ENCODE assay signal across 8 cellular contexts in genomic region chr10:104232613-104233102, GRCh38. TPM values are rescaled to one million over a fixed set of nuclear protein-coding genes. Genes with fewer than 3 reads are reported as not detected.
A peak's percentile ranks its signal among the peaks of the same experiment; 100 is the strongest.
DNase-seq lines count a peak whose midpoint lies in the region; ATAC-seq, FAIRE-seq and TF ChIP-seq lines count a peak whose summit lies in the region.

No MANE protein-coding gene starts in this region.

- TF ChIP-seq RAD21 in HepG2 (CRISPR knock-in tag; IDR thresholded peaks at IDR 0.05), result no peak

- no peak overlapping the region for H3K27ac ChIP-seq in BLaER1 treated with 17β-estradiol and CSF1 and Interleukin-3, amounts not matched to agents 10 nM and 100 nM
- peak overlapping the region in 1 of 5 donors; percentile 46 for H3K27ac ChIP-seq in adrenal gland
- peak overlapping the region; percentile 82 for H3K27ac ChIP-seq in HepG2 (ENCODE audit: extremely low read length, insufficient read depth, low read length)
- H3K27ac ChIP-seq in transverse colon, result peak overlapping the region in 2 of 4 donors; percentile 30 to 67

- peak overlapping the region; percentile 90 for H2AFZ ChIP-seq in HepG2 (ENCODE audit: low read length)

- DNase-seq in adrenal gland, result peak in 2 of 7 donors; percentile 28 to 35
- peak; percentile 33 for DNase-seq in HepG2 (ENCODE audit: low spot score)
- no peak for DNase-seq in transverse colon
- DNase-seq in HK-2 (ENCODE audit: unreplicated experiment), result no peak
- no peak for DNase-seq in occipital lobe (lab: John Stamatoyannopoulos, UW)

- TF ChIP-seq CTCF in adrenal gland (IDR thresholded peaks at IDR 0.05), result no peak
- TF ChIP-seq CTCF in HepG2 (CRISPR knock-in tag; IDR thresholded peaks at IDR 0.05), result no peak
- TF ChIP-seq CTCF in transverse colon (IDR thresholded peaks at IDR 0.05), result no peak

- in situ Hi-C loops in HepG2 (cut with HindIII; ENCODE audit: extremely low pct_ligation_motif_present, low pct_unique_long_range_greater_than_20kb), result no loop called here
- in situ Hi-C loops in transverse colon (cut with MboI; ENCODE audit: low pct_ligation_motif_present in 1 of 4, low pct_unique_long_range_greater_than_20kb in 1 of 4, low sequenced_read_pairs in 3 of 4), result no loop called here

- peak overlapping the region; percentile 62 to 81 (median 68) for H3K4me3 ChIP-seq in BLaER1 treated with 17β-estradiol and CSF1 and Interleukin-3, amounts not matched to agents 10 nM and 100 nM
- peak overlapping the region; percentile 27 to 86 (median 56) for H3K4me3 ChIP-seq in adrenal gland
- H3K4me3 ChIP-seq in HepG2 (replicated peaks in 1 of 3; ENCODE audit: insufficient read depth in 1 of 3, low read depth in 2 of 3, low read length in 3 of 3), result peak overlapping the region; percentile 79 to 93 (median 86)
- peak overlapping the region; percentile 37 to 88 (median 84) for H3K4me3 ChIP-seq in transverse colon

- POLR2A ChIA-PET in HepG2 (lab: Yijun Ruan, JAX), result interaction anchor here (1.0 to 3.7 kb wide), 7 partner anchors 9 to 111 kb away, joined by 3 to 59 read pairs (median 6); partner anchors contain the start of genes GSTO1, ITPRIP and SFR1

- intact Hi-C loops in adrenal gland (cut with DNase I), result no loop called here
- intact Hi-C loops in HepG2 (cut with micrococcal nuclease; ENCODE audit: unreplicated experiment), result loop anchor here (1.0 kb wide), 2 partner anchors 11 to 21 kb away; no protein-coding TSS in a partner anchor
- intact Hi-C loops in transverse colon (cut with DNase I; ENCODE audit: low total_unique reads), result no loop called here

- H3K4me1 ChIP-seq in BLaER1 treated with 17β-estradiol and CSF1 and Interleukin-3, amounts not matched to agents 10 nM and 100 nM, result peaks cover 0 to 9% (median 0%) of the 10 kb centered on the region in 10 experiments; a peak in 5 of 20 replicates
- H3K4me1 ChIP-seq in adrenal gland (replicated peaks in 1 of 2) (no peaks in the 10 kb centered on the region), HepG2 (ENCODE audit: insufficient read depth, low read length) (peaks cover 21% of the 10 kb centered on the region), transverse colon (peaks cover 3 to 14% (median 8%) of the 10 kb centered on the region in 4 donors)

- TF ChIP-seq POLR2A in adrenal gland (IDR thresholded peaks at IDR 0.05) (no peak), HepG2 (IDR thresholded peaks at IDR 0.05; ENCODE audit: insufficient read depth in 1 of 2, low read depth in 2 of 2, low read length in 2 of 2) (no peak), transverse colon (IDR thresholded peaks at IDR 0.05) (no peak)

- peak overlapping the region; percentile 72 to 89 (median 86) for H3K4me2 ChIP-seq in BLaER1 treated with 17β-estradiol and CSF1 and Interleukin-3, amounts not matched to agents 10 nM and 100 nM
- peak overlapping the region; percentile 87 for H3K4me2 ChIP-seq in HepG2 (ENCODE audit: low read depth, low read length)

- TF ChIP-seq EP300 in HepG2 (IDR thresholded peaks at IDR 0.05; ENCODE audit: low read depth in 2 of 2, low read length in 2 of 2) (no peak), HepG2 (CRISPR knock-in tag; IDR thresholded peaks at IDR 0.05; ENCODE audit: borderline replicate concordance) (no peak), transverse colon (IDR thresholded peaks at IDR 0.05; ENCODE audit: low read depth) (no peak)

- FAIRE-seq in HepG2 (lab: Jason Lieb, UNC), result no peak

- no peaks in the 10 kb centered on the region for H4K20me1 ChIP-seq in BLaER1 treated with 17β-estradiol and CSF1 and Interleukin-3, amounts not matched to agents 10 nM and 100 nM
- no peaks in the 10 kb centered on the region for H4K20me1 ChIP-seq in HepG2 (ENCODE audit: insufficient read depth, low read length)

- H3K36me3 ChIP-seq in BLaER1 treated with 17β-estradiol and CSF1 and Interleukin-3, amounts not matched to agents 10 nM and 100 nM, result 0 out of 22 replicates have a peak, but pooled peaks cover 0 to 4% (median 0%) of the 10 kb centered on the region in 11 experiments
- no peaks in the 10 kb centered on the region for H3K36me3 ChIP-seq in adrenal gland (replicated peaks in 1 of 2)
- H3K36me3 ChIP-seq in HepG2 (replicated peaks in 1 of 2; ENCODE audit: control insufficient read depth in 1 of 2, insufficient read depth in 2 of 2, low read length in 2 of 2), result no peaks in the 10 kb centered on the region
- no peaks in the 10 kb centered on the region for H3K36me3 ChIP-seq in transverse colon

- BruUV-seq in HepG2 (replicated peaks; lab: Mats Ljungman, UMichigan), result no TSS peak

- H3K79me2 ChIP-seq in HepG2 (ENCODE audit: insufficient read depth, low read length), result no peaks in the 10 kb centered on the region

- peaks cover 38 to 51% (median 44%) of the 10 kb centered on the region in 11 experiments for H3K9me3 ChIP-seq in BLaER1 treated with 17β-estradiol and CSF1 and Interleukin-3, amounts not matched to agents 10 nM and 100 nM (replicated peaks in 1 of 11)
- H3K9me3 ChIP-seq in adrenal gland (replicated peaks in 1 of 3), result no peaks in the 10 kb centered on the region
- peaks cover 7% of the 10 kb centered on the region for H3K9me3 ChIP-seq in HepG2 (ENCODE audit: low read length)
- H3K9me3 ChIP-seq in transverse colon, result no peaks in the 10 kb centered on the region

- peaks cover 22 to 39% (median 36%) of the 10 kb centered on the region in 11 experiments for H3K27me3 ChIP-seq in BLaER1 treated with 17β-estradiol and CSF1 and Interleukin-3, amounts not matched to agents 10 nM and 100 nM
- H3K27me3 ChIP-seq in adrenal gland, result no peaks in the 10 kb centered on the region
- H3K27me3 ChIP-seq in HepG2 (ENCODE audit: control insufficient read depth in 1 of 2, insufficient read depth in 2 of 2, low read length in 2 of 2), result no peaks in the 10 kb centered on the region; a peak in 1 of 5 replicates
- H3K27me3 ChIP-seq in transverse colon, result peaks cover 3% of the 10 kb centered on the region

- ATAC-seq in HG02610 (IDR thresholded peaks at IDR 0.05; ENCODE audit: unreplicated experiment), result peak; percentile 14
- peak; percentile 65 for ATAC-seq in HepG2
- no peak for ATAC-seq in HG03045 (IDR thresholded peaks at IDR 0.05; ENCODE audit: unreplicated experiment)

- CTCF ChIA-PET in HepG2 (lab: Yijun Ruan, JAX; ENCODE audit: low intra/inter-chr PET ratio, low total read pairs), result no interaction called here

- WGBS in adrenal gland, 4 donors, result 8 to 24% (median 13%) methylated on average over 10 to 20 of the region's 20 CpGs
- WGBS in HepG2 (ENCODE audit: low lambda C conversion rate), result 3% methylated on average over 20 of the region's 20 CpGs
- 14 to 16% methylated on average over 4 to 20 of the region's 20 CpGs for WGBS in transverse colon (ENCODE audit: low coverage in 1 of 2), 2 donors

- peak overlapping the region in 2 of 11 experiments; percentile 77 to 79; a peak in 2 of 22 replicates for H3K9ac ChIP-seq in BLaER1 treated with 17β-estradiol and CSF1 and Interleukin-3, amounts not matched to agents 10 nM and 100 nM
- H3K9ac ChIP-seq in HepG2 (ENCODE audit: insufficient read depth, low read depth, low read length), result peak overlapping the region; percentile 84

RNA-seq across cellular contexts. Expression of gene CFAP43, which starts 0.5 kb away (rescaled TPM):
- total RNA-seq in adrenal gland (1 to 10 TPM in 5 of 8 donors, under 1 TPM in 3; 0.28 to 2.3 (median 1.1) TPM), HepG2 (2016; rRNA removed; fragmentation: Illumina TruSeq; extraction: Trizol) (0.24 and 0.46 TPM in 2 replicates), transverse colon (under 1 TPM in 3 of 4 donors, not detected in 1; 0.16 to 1.00 (median 0.68) TPM), occipital lobe (16.7 TPM)
- polyA plus RNA-seq in adrenal gland (1 to 10 TPM in 2 of 3 donors, under 1 TPM in 1; 0.70 to 4.2 (median 2.3) TPM), HepG2 (2011; rRNA removed) (0.16 and 0.38 TPM in 2 replicates)
- 0.40 and 0.53 TPM in 2 replicates for total RNA-seq in HepG2 (2016; cell fraction: cytosol; rRNA removed; fragmentation: Illumina TruSeq; extraction: Trizol; ENCODE audit: low read depth)
- total RNA-seq in HepG2 (2016; cell fraction: insoluble cytoplasmic fraction; rRNA removed; fragmentation: Illumina TruSeq; extraction: Trizol), result 0.65 and 0.67 TPM in 2 replicates
- 0.43 and 0.65 TPM in 2 replicates for total RNA-seq in HepG2 (2016; cell fraction: membrane; rRNA removed; fragmentation: Illumina TruSeq; extraction: Trizol)
- 0.69 and 1.0 TPM in 2 replicates for total RNA-seq in HepG2 (2016; cell fraction: nucleus; rRNA removed; fragmentation: Illumina TruSeq; extraction: Trizol)
- polyA plus RNA-seq in HepG2 (2011; cell fraction: cytosol; rRNA removed), result 0.13 and 0.18 TPM in 2 replicates
- polyA plus RNA-seq in HepG2 (2011; cell fraction: nucleus; rRNA removed), result 0.45 and 0.83 TPM in 2 replicates
- 0.17 and 0.30 TPM in 2 replicates for polyA plus RNA-seq in HepG2 (2012)
- 0.80 and 0.89 TPM in 2 replicates for polyA plus RNA-seq in HepG2 (2016; cell fraction: cytosol; fragmentation: Illumina TruSeq; extraction: Trizol; ENCODE audit: low read depth)
- polyA plus RNA-seq in HepG2 (2016; cell fraction: insoluble cytoplasmic fraction; fragmentation: Illumina TruSeq; extraction: Trizol; ENCODE audit: low read depth), result 0.76 and 0.78 TPM in 2 replicates
- polyA plus RNA-seq in HepG2 (2016; cell fraction: membrane; fragmentation: Illumina TruSeq; extraction: Trizol; ENCODE audit: low read depth), result 0.47 and 0.61 TPM in 2 replicates
- polyA plus RNA-seq in HepG2 (2016; cell fraction: nucleus; fragmentation: Illumina TruSeq; extraction: Trizol; ENCODE audit: insufficient read depth, low read depth), result 0.81 and 1.2 TPM in 2 replicates
- 0.12 and 0.26 TPM in 2 replicates for polyA minus RNA-seq in HepG2 (2011; rRNA and poly(A)+ RNA removed; ENCODE audit: low replicate concordance)
- 0.30 TPM in 1 of 2 replicates, not detected in the other for polyA minus RNA-seq in HepG2 (2011; cell fraction: cytosol; rRNA and poly(A)+ RNA removed)
- 0.90 and 1.2 TPM in 2 replicates for polyA minus RNA-seq in HepG2 (2011; cell fraction: nucleus; rRNA and poly(A)+ RNA removed)

RNA-seq across cellular contexts. Expression of gene GSTO1, which starts 22.0 kb away (rescaled TPM):
- total RNA-seq in adrenal gland (100 to 1,000 TPM; 108 to 186 (median 153) TPM), HepG2 (2016; rRNA removed; fragmentation: Illumina TruSeq; extraction: Trizol) (300 and 418 TPM in 2 replicates), transverse colon (10 to 100 TPM; 21.3 to 66.2 (median 45.9) TPM), occipital lobe (26.4 TPM)
- polyA plus RNA-seq in adrenal gland (100 to 1,000 TPM; 130 to 203 (median 192) TPM), HepG2 (2011; rRNA removed) (152 and 228 TPM in 2 replicates)
- total RNA-seq in HepG2 (2016; cell fraction: cytosol; rRNA removed; fragmentation: Illumina TruSeq; extraction: Trizol; ENCODE audit: low read depth), result 151 and 179 TPM in 2 replicates
- 301 and 437 TPM in 2 replicates for total RNA-seq in HepG2 (2016; cell fraction: insoluble cytoplasmic fraction; rRNA removed; fragmentation: Illumina TruSeq; extraction: Trizol)
- 192 and 211 TPM in 2 replicates for total RNA-seq in HepG2 (2016; cell fraction: membrane; rRNA removed; fragmentation: Illumina TruSeq; extraction: Trizol)
- 110 and 113 TPM in 2 replicates for total RNA-seq in HepG2 (2016; cell fraction: nucleus; rRNA removed; fragmentation: Illumina TruSeq; extraction: Trizol)
- 147 and 153 TPM in 2 replicates for polyA plus RNA-seq in HepG2 (2011; cell fraction: cytosol; rRNA removed)
- 37.4 and 37.5 TPM in 2 replicates for polyA plus RNA-seq in HepG2 (2011; cell fraction: nucleus; rRNA removed)
- 165 and 247 TPM in 2 replicates for polyA plus RNA-seq in HepG2 (2012)
- polyA plus RNA-seq in HepG2 (2016; cell fraction: cytosol; fragmentation: Illumina TruSeq; extraction: Trizol; ENCODE audit: low read depth), result 177 and 202 TPM in 2 replicates
- polyA plus RNA-seq in HepG2 (2016; cell fraction: insoluble cytoplasmic fraction; fragmentation: Illumina TruSeq; extraction: Trizol; ENCODE audit: low read depth), result 365 and 402 TPM in 2 replicates
- 152 and 182 TPM in 2 replicates for polyA plus RNA-seq in HepG2 (2016; cell fraction: membrane; fragmentation: Illumina TruSeq; extraction: Trizol; ENCODE audit: low read depth)
- 148 and 165 TPM in 2 replicates for polyA plus RNA-seq in HepG2 (2016; cell fraction: nucleus; fragmentation: Illumina TruSeq; extraction: Trizol; ENCODE audit: insufficient read depth, low read depth)
- polyA minus RNA-seq in HepG2 (2011; rRNA and poly(A)+ RNA removed; ENCODE audit: low replicate concordance), result 30.9 and 42.9 TPM in 2 replicates
- polyA minus RNA-seq in HepG2 (2011; cell fraction: cytosol; rRNA and poly(A)+ RNA removed), result 56.1 and 62.9 TPM in 2 replicates
- 58.7 and 65.3 TPM in 2 replicates for polyA minus RNA-seq in HepG2 (2011; cell fraction: nucleus; rRNA and poly(A)+ RNA removed)

RNA-seq across cellular contexts. Expression of gene GSTO2, which starts 36.3 kb away (rescaled TPM):
- total RNA-seq in adrenal gland (1 to 10 TPM; 3.7 to 8.2 (median 6.2) TPM), HepG2 (2016; rRNA removed; fragmentation: Illumina TruSeq; extraction: Trizol) (2.1 and 3.4 TPM in 2 replicates), transverse colon (10 to 100 TPM in 2 of 4 donors, 1 to 10 TPM in 2; 1.9 to 17.1 (median 10.6) TPM), occipital lobe (0.62 TPM)
- polyA plus RNA-seq in adrenal gland (10 to 100 TPM in 1 of 3 donors, 1 to 10 TPM in 2; 6.5 to 13.6 (median 7.9) TPM), HepG2 (2011; rRNA removed) (5.8 and 7.9 TPM in 2 replicates)
- 0.61 and 0.97 TPM in 2 replicates for total RNA-seq in HepG2 (2016; cell fraction: cytosol; rRNA removed; fragmentation: Illumina TruSeq; extraction: Trizol; ENCODE audit: low read depth)
- 1.9 and 2.5 TPM in 2 replicates for total RNA-seq in HepG2 (2016; cell fraction: insoluble cytoplasmic fraction; rRNA removed; fragmentation: Illumina TruSeq; extraction: Trizol)
- 1.3 and 2.6 TPM in 2 replicates for total RNA-seq in HepG2 (2016; cell fraction: membrane; rRNA removed; fragmentation: Illumina TruSeq; extraction: Trizol)
- 2.4 and 3.2 TPM in 2 replicates for total RNA-seq in HepG2 (2016; cell fraction: nucleus; rRNA removed; fragmentation: Illumina TruSeq; extraction: Trizol)
- 5.4 TPM in 2 replicates for polyA plus RNA-seq in HepG2 (2011; cell fraction: cytosol; rRNA removed)
- 3.2 and 4.7 TPM in 2 replicates for polyA plus RNA-seq in HepG2 (2011; cell fraction: nucleus; rRNA removed)
- 2.1 and 4.2 TPM in 2 replicates for polyA plus RNA-seq in HepG2 (2012)
- 1.1 and 1.5 TPM in 2 replicates for polyA plus RNA-seq in HepG2 (2016; cell fraction: cytosol; fragmentation: Illumina TruSeq; extraction: Trizol; ENCODE audit: low read depth)
- 1.4 and 1.8 TPM in 2 replicates for polyA plus RNA-seq in HepG2 (2016; cell fraction: insoluble cytoplasmic fraction; fragmentation: Illumina TruSeq; extraction: Trizol; ENCODE audit: low read depth)
- polyA plus RNA-seq in HepG2 (2016; cell fraction: membrane; fragmentation: Illumina TruSeq; extraction: Trizol; ENCODE audit: low read depth), result 1.1 and 1.6 TPM in 2 replicates
- 1.4 and 2.0 TPM in 2 replicates for polyA plus RNA-seq in HepG2 (2016; cell fraction: nucleus; fragmentation: Illumina TruSeq; extraction: Trizol; ENCODE audit: insufficient read depth, low read depth)
- 4.8 and 5.9 TPM in 2 replicates for polyA minus RNA-seq in HepG2 (2011; rRNA and poly(A)+ RNA removed; ENCODE audit: low replicate concordance)
- 0.99 and 3.0 TPM in 2 replicates for polyA minus RNA-seq in HepG2 (2011; cell fraction: cytosol; rRNA and poly(A)+ RNA removed)
- polyA minus RNA-seq in HepG2 (2011; cell fraction: nucleus; rRNA and poly(A)+ RNA removed), result 5.6 and 8.6 TPM in 2 replicates
